ENCODE assay signal across 8 cellular contexts in genomic region chr1:154386643-154387352, GRCh38. TPM values are rescaled to one million over a fixed set of nuclear protein-coding genes. Genes with fewer than 3 reads are reported as not detected.
DNase-seq lines count a peak whose midpoint lies in the region; ATAC-seq and TF ChIP-seq lines count a peak whose summit lies in the region.

No MANE protein-coding gene starts in this region.

- H3K4me1 Mint-ChIP-seq in activated naive CD8-positive, alpha-beta T cell (ENCODE audit: low read depth) = peaks cover 42% of the 10 kb centered on the region

- H3K36me3 ChIP-seq in osteoblast (ENCODE audit: insufficient read depth, low read length) = no peaks in the 10 kb centered on the region

- H3K4me1 ChIP-seq in osteoblast (ENCODE audit: insufficient read depth, low read length) = no peaks in the 10 kb centered on the region

- no peak overlapping the region for H3K27ac ChIP-seq in osteoblast (ENCODE audit: low read depth, low read length)

- H3K4me3 ChIP-seq in osteoblast (ENCODE audit: insufficient read depth, low read length) = no peak overlapping the region

- peak; percentile 66 for DNase-seq in GM20000 (ENCODE audit: low spot score)
- DNase-seq in T follicular helper cell (ENCODE audit: low read depth) = peak; percentile 57
- DNase-seq in stimulated activated CD4-positive, alpha-beta T cell treated with anti-CD3 and anti-CD28 coated beads, TNF-alpha, amount 100 ng/mL, for 1 hour (ENCODE audit: low read depth in 3 of 3, low spot score in 1 of 3) = peak; percentile 49 to 68 (median 64)
- no peak for DNase-seq in osteoblast (ENCODE audit: insufficient read length, low spot score, missing footprints)
- DNase-seq in superior temporal gyrus (ENCODE audit: extremely low spot score) = no peak
- no peak for DNase-seq in MV-4-11 (lab: John Stamatoyannopoulos, UW)

- no peaks in the 10 kb centered on the region for H3K9me3 Mint-ChIP-seq in activated naive CD8-positive, alpha-beta T cell (ENCODE audit: low read depth)

- H4K20me1 ChIP-seq in osteoblast (ENCODE audit: insufficient read depth, low read length) = no peaks in the 10 kb centered on the region

- no peaks in the 10 kb centered on the region for H3K36me3 Mint-ChIP-seq in activated naive CD8-positive, alpha-beta T cell

- peaks cover 17% of the 10 kb centered on the region for H3K27me3 ChIP-seq in osteoblast (ENCODE audit: insufficient read depth, low read length)

- H3K4me3 Mint-ChIP-seq in activated naive CD8-positive, alpha-beta T cell = peak overlapping the region; percentile 87

- no peak overlapping the region for H2AFZ ChIP-seq in osteoblast (ENCODE audit: low read length)

- no peak for TF ChIP-seq CTCF in GM20000 (IDR thresholded peaks at IDR 0.05; ENCODE audit: extremely low read depth, missing control alignments)
- no peak for TF ChIP-seq CTCF in osteoblast (IDR thresholded peaks at IDR 0.05; ENCODE audit: extremely low read depth, low read depth, low read length)

- H3K9me3 ChIP-seq in osteoblast (ENCODE audit: low read depth, low read length) = no peaks in the 10 kb centered on the region

- no peaks in the 10 kb centered on the region for H3K27me3 Mint-ChIP-seq in activated naive CD8-positive, alpha-beta T cell

- no peaks in the 10 kb centered on the region for H3K79me2 ChIP-seq in osteoblast (ENCODE audit: insufficient read depth, low read length)

- no peak for ATAC-seq in HG03342 (IDR thresholded peaks at IDR 0.05; ENCODE audit: unreplicated experiment)

- H3K4me2 ChIP-seq in osteoblast (ENCODE audit: insufficient read depth, low read length) = no peak overlapping the region

- H3K27ac Mint-ChIP-seq in activated naive CD8-positive, alpha-beta T cell = peak overlapping the region; percentile 99

RNA-seq across cellular contexts. Expression of gene IL6R, which starts 18.3 kb away (rescaled TPM):
- total RNA-seq in osteoblast = 5.3 and 8.0 TPM in 2 replicates

Comparison
In these comparisons a context has a peak if more than half of its experiments do, and no peak if none do; other contexts are left out.
1. DNase-seq: peak in GM20000 (single experiment), T follicular helper cell (single experiment) and stimulated activated CD4-positive, alpha-beta T cell treated with anti-CD3 and anti-CD28 coated beads, TNF-alpha, amount 100 ng/mL, for 1 hour (3 of 3); none in osteoblast (single experiment), superior temporal gyrus (single experiment) and MV-4-11 (single experiment).